9 cellular contexts compared by ENCODE assay signal in genomic region chr6:19999319-20000191, GRCh38.
DNase-seq lines count a peak whose midpoint lies in the region; ATAC-seq and TF ChIP-seq lines count a peak whose summit lies in the region.
"Had no signal": no experiment of that assay in that cellular context is flagged by ENCODE, and none has a peak within 500 bp of the region (broad histone marks: within the 10 kb centered on the region; RNA-seq: fewer than 3 reads in every experiment).

No MANE protein-coding gene starts in this region.

- ATAC-seq in GM19328 (IDR thresholded peaks at IDR 0.05; ENCODE audit: unreplicated experiment) (peak; percentile 75), HG03175 (IDR thresholded peaks at IDR 0.05; ENCODE audit: unreplicated experiment) (peak; percentile 90)

- H3K27me3 Mint-ChIP-seq in CD14-positive monocyte (ENCODE audit: low read depth in 3 of 3) = peaks cover 0 to 3% (median 3%) of the 10 kb centered on the region in 3 donors
- H3K27me3 Mint-ChIP-seq: activated naive CD8-positive, alpha-beta T cell had no signal

- no peak overlapping the region for H3K27ac Mint-ChIP-seq in CD14-positive monocyte
- H3K27ac Mint-ChIP-seq: activated naive CD8-positive, alpha-beta T cell had no signal

- H3K9me3 Mint-ChIP-seq in CD14-positive monocyte = peaks cover 6 to 18% (median 13%) of the 10 kb centered on the region in 7 donors

- no peaks in the 10 kb centered on the region for H3K36me3 Mint-ChIP-seq in CD14-positive monocyte
- H3K36me3 Mint-ChIP-seq: activated naive CD8-positive, alpha-beta T cell had no signal

- H3K4me3 Mint-ChIP-seq in CD14-positive monocyte = no peak overlapping the region
- H3K4me3 Mint-ChIP-seq: activated naive CD8-positive, alpha-beta T cell had no signal

- H3K4me1 Mint-ChIP-seq in CD14-positive monocyte = no peaks in the 10 kb centered on the region

- intact Hi-C loops in CD14-positive monocyte (cut with micrococcal nuclease) = no loop called here

- DNase-seq in COR-L47 (lab: John Stamatoyannopoulos, UW) (peak; percentile 45), OCI-M1 (lab: John Stamatoyannopoulos, UW) (peak; percentile 92), kidney glomerular epithelial cell (lab: John Stamatoyannopoulos, UW) (peak; percentile 1), cortex of kidney (lab: John Stamatoyannopoulos, UW) (no peak), CD14-positive monocyte (ENCODE audit: low spot score) (no peak)
- no peak for DNase-seq in stimulated activated naive CD4-positive, alpha-beta T cell treated with Interleukin-2 at 50 U/mL for 16 hours (lab: John Stamatoyannopoulos, UW)

- TF ChIP-seq CTCF in CD14-positive monocyte (IDR thresholded peaks at IDR 0.05) = no peak

Comparison
In these comparisons a context has a peak if more than half of its experiments do, and no peak if none do; other contexts are left out.
1. DNase-seq: peak in COR-L47 (single experiment), OCI-M1 (single experiment) and kidney glomerular epithelial cell (single experiment); none in cortex of kidney (single experiment), stimulated activated naive CD4-positive, alpha-beta T cell treated with Interleukin-2 at 50 U/mL for 16 hours (single experiment) and CD14-positive monocyte (single experiment).